Comparison of ENCODE assay signal across 17 cellular contexts in the genomic region with DNA sequence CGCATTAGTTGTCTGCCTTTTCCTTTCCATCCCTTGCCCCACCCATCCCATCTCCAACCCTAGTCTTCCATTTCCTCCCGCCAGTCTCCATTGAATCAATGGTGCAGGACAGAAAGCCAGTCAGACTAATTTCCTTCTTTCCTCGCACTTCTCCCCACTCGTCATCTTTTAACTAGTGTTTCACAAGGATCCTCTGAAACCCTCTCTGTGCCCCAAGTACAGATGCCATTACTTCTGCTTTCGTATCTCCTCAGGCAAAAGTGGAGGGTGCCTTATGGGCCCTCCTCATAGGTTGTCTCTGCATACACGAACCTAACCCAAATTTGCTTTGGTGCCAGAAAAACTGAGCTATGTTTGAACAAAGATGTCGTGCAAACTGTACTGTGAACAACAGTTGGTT. TPM values are rescaled to one million over a fixed set of nuclear protein-coding genes. Genes with fewer than 3 reads are reported as not detected.
A peak's percentile ranks its signal among the peaks of the same experiment; 100 is the strongest.
DNase-seq lines count a peak whose midpoint lies in the region; ATAC-seq and TF ChIP-seq lines count a peak whose summit lies in the region.
"Had no signal": no experiment of that assay in that cellular context is flagged by ENCODE, and none has a peak within 500 bp of the region (broad histone marks: within the 10 kb centered on the region; RNA-seq: fewer than 3 reads in every experiment).

No MANE protein-coding gene starts in this region.

- H3K27me3 ChIP-seq in breast epithelium = no peaks in the 10 kb centered on the region
- no peaks in the 10 kb centered on the region for H3K27me3 ChIP-seq in upper lobe of left lung
- H3K27me3 ChIP-seq: BLaER1, cardiac muscle cell had no signal

- POLR2A ChIA-PET in MCF 10A (lab: Yijun Ruan, JAX) = interaction anchor here (1.0 kb wide), 1 partner anchor 173 kb away, joined by 3 read pairs; no protein-coding TSS in a partner anchor
- POLR2A ChIA-PET in activated naive CD8-positive, alpha-beta T cell treated with anti-CD3 and anti-CD28 coated beads, Interleukin-2, amount 10 ng/mL, durations not matched to agents 7 days and 5 days (lab: Charles Lee) = interaction anchor here (0.6 to 1.7 kb wide), 4 partner anchors 8 to 179 kb away, joined by 3 to 5 read pairs (median 4); partner anchors contain the start of gene POU6F1

- ATAC-seq in activated naive CD8-positive, alpha-beta T cell treated with anti-CD3 and anti-CD28 coated beads, Interleukin-2, amount 10 ng/mL, durations not matched to agents 7 days and 5 days (ENCODE audit: low read depth) = no peak
- ATAC-seq in upper lobe of left lung (ENCODE audit: low FRiP score in 2 of 2) (no peak), HG02610 (IDR thresholded peaks at IDR 0.05; ENCODE audit: unreplicated experiment) (no peak)
- ATAC-seq: stimulated activated memory B cell treated with anti-CD40 and anti-IgM and Interleukin-4, amounts not matched to agents 10 μg/mL and 1 μg/mL and 100 μg/mL, for 72 hours had no signal

- H3K9me3 Mint-ChIP-seq in MCF 10A (ENCODE audit: unreplicated experiment) = no peaks in the 10 kb centered on the region
- no peaks in the 10 kb centered on the region for H3K9me3 Mint-ChIP-seq in activated naive CD8-positive, alpha-beta T cell treated with anti-CD3 and anti-CD28 coated beads, Interleukin-2, amount 10 ng/mL, durations not matched to agents 7 days and 5 days
- H3K9me3 Mint-ChIP-seq: stimulated activated memory B cell treated with anti-CD40 and anti-IgM and Interleukin-4, amounts not matched to agents 10 μg/mL and 1 μg/mL and 100 μg/mL, for 72 hours had no signal

- no peak overlapping the region for H3K4me3 Mint-ChIP-seq in MCF 10A (ENCODE audit: unreplicated experiment)
- no peak overlapping the region for H3K4me3 Mint-ChIP-seq in activated naive CD8-positive, alpha-beta T cell treated with anti-CD3 and anti-CD28 coated beads, Interleukin-2, amount 10 ng/mL, durations not matched to agents 7 days and 5 days
- H3K4me3 Mint-ChIP-seq: stimulated activated memory B cell treated with anti-CD40 and anti-IgM and Interleukin-4, amounts not matched to agents 10 μg/mL and 1 μg/mL and 100 μg/mL, for 72 hours had no signal

- no peaks in the 10 kb centered on the region for H3K27me3 Mint-ChIP-seq in MCF 10A (ENCODE audit: insufficient read depth, unreplicated experiment)
- no peaks in the 10 kb centered on the region for H3K27me3 Mint-ChIP-seq in activated naive CD8-positive, alpha-beta T cell treated with anti-CD3 and anti-CD28 coated beads, Interleukin-2, amount 10 ng/mL, durations not matched to agents 7 days and 5 days
- H3K27me3 Mint-ChIP-seq: stimulated activated memory B cell treated with anti-CD40 and anti-IgM and Interleukin-4, amounts not matched to agents 10 μg/mL and 1 μg/mL and 100 μg/mL, for 72 hours had no signal

- H3K27ac ChIP-seq in breast epithelium (no peak overlapping the region), upper lobe of left lung (peak overlapping the region in 3 of 4 donors; percentile 31 to 59 (median 40))
- H3K27ac ChIP-seq: BLaER1, cardiac muscle cell had no signal

- BruUV-seq in MCF 10A (replicated peaks; lab: Mats Ljungman, UMichigan) = TSS peak; percentile 1

- 44 to 50% methylated on average over 7 of the region's 7 CpGs for WGBS in upper lobe of left lung, 2 donors

- TF ChIP-seq POLR2A in breast epithelium (IDR thresholded peaks at IDR 0.05) (no peak), upper lobe of left lung (IDR thresholded peaks at IDR 0.05) (no peak)

- H3K4me1 ChIP-seq in breast epithelium (peaks cover 0 to 15% of the 10 kb centered on the region in 2 donors), upper lobe of left lung (peaks cover 53 to 71% (median 63%) of the 10 kb centered on the region in 4 donors)

- H3K4me1 Mint-ChIP-seq in MCF 10A (ENCODE audit: insufficient read depth, unreplicated experiment) = peaks cover 29% of the 10 kb centered on the region
- H3K4me1 Mint-ChIP-seq in activated naive CD8-positive, alpha-beta T cell treated with anti-CD3 and anti-CD28 coated beads, Interleukin-2, amount 10 ng/mL, durations not matched to agents 7 days and 5 days = peaks cover 55% of the 10 kb centered on the region

- H3K36me3 ChIP-seq in breast epithelium (peaks cover 5% of the 10 kb centered on the region), upper lobe of left lung (peaks cover 17 to 59% (median 42%) of the 10 kb centered on the region in 4 donors)

- H3K9me3 ChIP-seq in breast epithelium = no peaks in the 10 kb centered on the region
- no peaks in the 10 kb centered on the region for H3K9me3 ChIP-seq in upper lobe of left lung
- H3K9me3 ChIP-seq: BLaER1, HAP-1 had no signal

- peak overlapping the region; percentile 43 for H3K27ac Mint-ChIP-seq in MCF 10A (ENCODE audit: low read depth, unreplicated experiment)
- peak overlapping the region; percentile 44 for H3K27ac Mint-ChIP-seq in activated naive CD8-positive, alpha-beta T cell treated with anti-CD3 and anti-CD28 coated beads, Interleukin-2, amount 10 ng/mL, durations not matched to agents 7 days and 5 days
- H3K27ac Mint-ChIP-seq: stimulated activated memory B cell treated with anti-CD40 and anti-IgM and Interleukin-4, amounts not matched to agents 10 μg/mL and 1 μg/mL and 100 μg/mL, for 72 hours had no signal

- no peak for TF ChIP-seq EP300 in upper lobe of left lung (IDR thresholded peaks at IDR 0.05)

- TF ChIP-seq CTCF in MCF 10A (IDR thresholded peaks at IDR 0.05; ENCODE audit: unreplicated experiment) (no peak), breast epithelium (IDR thresholded peaks at IDR 0.05) (no peak), upper lobe of left lung (IDR thresholded peaks at IDR 0.05) (no peak)

- no peak overlapping the region for H3K4me3 ChIP-seq in breast epithelium
- no peak overlapping the region for H3K4me3 ChIP-seq in upper lobe of left lung
- H3K4me3 ChIP-seq: BLaER1, cardiac muscle cell, HAP-1 had no signal

- CTCF ChIA-PET in MCF 10A (lab: Yijun Ruan, JAX) = no interaction called here

- H3K36me3 Mint-ChIP-seq in MCF 10A (ENCODE audit: insufficient read depth, unreplicated experiment) = peaks cover 71% of the 10 kb centered on the region
- H3K36me3 Mint-ChIP-seq in activated naive CD8-positive, alpha-beta T cell treated with anti-CD3 and anti-CD28 coated beads, Interleukin-2, amount 10 ng/mL, durations not matched to agents 7 days and 5 days = peaks cover 27% of the 10 kb centered on the region

- DNase-seq in MCF 10A (ENCODE audit: unreplicated experiment) = no peak
- DNase-seq in breast epithelium (ENCODE audit: low spot score in 2 of 2) = no peak
- peak; percentile 87 to 95 for DNase-seq in NOMO-1 (lab: John Stamatoyannopoulos, UW; ENCODE audit: unreplicated experiment in 2 of 2)
- DNase-seq in activated naive CD8-positive, alpha-beta T cell treated with anti-CD3 and anti-CD28 coated beads, Interleukin-2, amount 10 ng/mL, durations not matched to agents 7 days and 5 days = no peak
- DNase-seq in upper lobe of left lung = no peak
- DNase-seq in SK-N-DZ (ENCODE audit: low spot score) = no peak
- no peak for DNase-seq in occipital lobe (lab: John Stamatoyannopoulos, UW)
- DNase-seq: activated effector memory CD4-positive, alpha-beta T cell treated with Interleukin-2 at 50 U/mL for 16 hours; NCI-H1048; NCI-H2171 treated with DMSO at 0.1 percent for 48 hours; retina; stimulated activated CD4-positive, alpha-beta T cell treated with anti-CD3 and anti-CD28 coated beads, Interleukin-4, amount 100 ng/mL, for 1 hour had no signal

- intact Hi-C loops in MCF 10A (cut with micrococcal nuclease) (no loop called here), breast epithelium (cut with DNase I; ENCODE audit: low total_unique reads) (no loop called here)

RNA-seq across cellular contexts. Expression of gene DAZAP2, which starts 4.3 kb away (rescaled TPM):
- 74.2 and 93.2 TPM in 2 replicates for total RNA-seq in MCF 10A (2022)
- 100 to 1,000 TPM; 318 to 408 (median 330) TPM for total RNA-seq in breast epithelium
- 100 to 1,000 TPM; 237 to 249 TPM for total RNA-seq in activated naive CD8-positive, alpha-beta T cell treated with anti-CD3 and anti-CD28 coated beads, Interleukin-2, amount 10 ng/mL, durations not matched to agents 7 days and 5 days
- 100 to 1,000 TPM; 182 to 492 (median 236) TPM for total RNA-seq in upper lobe of left lung
- polyA plus RNA-seq in SK-N-DZ (2014; cell fraction: cytosol; rRNA removed) = 171 and 190 TPM in 2 replicates
- 77.4 and 110 TPM in 2 replicates for polyA plus RNA-seq in SK-N-DZ (2014; cell fraction: nucleus; rRNA removed)
- total RNA-seq in occipital lobe = 66.8 TPM

RNA-seq across cellular contexts. Expression of gene POU6F1, which starts 25.0 kb away (rescaled TPM):
- 3.0 and 3.8 TPM in 2 replicates for total RNA-seq in MCF 10A (2022)
- 10 to 100 TPM; 10.5 to 23.3 (median 15.2) TPM for total RNA-seq in breast epithelium
- 10 to 100 TPM; 20.6 to 21.8 TPM for total RNA-seq in activated naive CD8-positive, alpha-beta T cell treated with anti-CD3 and anti-CD28 coated beads, Interleukin-2, amount 10 ng/mL, durations not matched to agents 7 days and 5 days
- total RNA-seq in upper lobe of left lung = 10 to 100 TPM in 4 of 6 donors, 1 to 10 TPM in 2; 6.8 to 28.3 (median 12.9) TPM
- 2.1 and 3.6 TPM in 2 replicates for polyA plus RNA-seq in SK-N-DZ (2014; cell fraction: cytosol; rRNA removed)
- 8.7 and 11.3 TPM in 2 replicates for polyA plus RNA-seq in SK-N-DZ (2014; cell fraction: nucleus; rRNA removed)
- 14.5 TPM for total RNA-seq in occipital lobe

RNA-seq across cellular contexts. Expression of gene SMAGP, which starts 27.3 kb away (rescaled TPM):
- total RNA-seq in MCF 10A (2022) (17.4 and 19.0 TPM in 2 replicates), breast epithelium (10 to 100 TPM in 2 of 3 donors, 1 to 10 TPM in 1; 5.8 to 16.1 (median 15.5) TPM), upper lobe of left lung (10 to 100 TPM; 25.1 to 58.2 (median 28.8) TPM), occipital lobe (3.1 TPM)
- total RNA-seq in activated naive CD8-positive, alpha-beta T cell treated with anti-CD3 and anti-CD28 coated beads, Interleukin-2, amount 10 ng/mL, durations not matched to agents 7 days and 5 days = 1 to 10 TPM; 4.1 to 5.6 TPM
- polyA plus RNA-seq in SK-N-DZ (2014; cell fraction: cytosol; rRNA removed) = 1.5 and 3.0 TPM in 2 replicates
- polyA plus RNA-seq in SK-N-DZ (2014; cell fraction: nucleus; rRNA removed) = 0.62 and 2.8 TPM in 2 replicates

Comparison
In these comparisons a context has a peak if more than half of its experiments do, and no peak if none do; other contexts are left out.
1. DNase-seq: peak in NOMO-1 (2 of 2); none in MCF 10A (single experiment), breast epithelium (0 of 2), activated naive CD8-positive, alpha-beta T cell treated with anti-CD3 and anti-CD28 coated beads, Interleukin-2, amount 10 ng/mL, durations not matched to agents 7 days and 5 days (single experiment), upper lobe of left lung (0 of 2), SK-N-DZ (single experiment) and occipital lobe (single experiment).
2. H3K27ac ChIP-seq: peak in upper lobe of left lung (3 of 4); none in breast epithelium (0 of 2).